Comparison of ENCODE assay signal across 15 cellular contexts in the genomic region with DNA sequence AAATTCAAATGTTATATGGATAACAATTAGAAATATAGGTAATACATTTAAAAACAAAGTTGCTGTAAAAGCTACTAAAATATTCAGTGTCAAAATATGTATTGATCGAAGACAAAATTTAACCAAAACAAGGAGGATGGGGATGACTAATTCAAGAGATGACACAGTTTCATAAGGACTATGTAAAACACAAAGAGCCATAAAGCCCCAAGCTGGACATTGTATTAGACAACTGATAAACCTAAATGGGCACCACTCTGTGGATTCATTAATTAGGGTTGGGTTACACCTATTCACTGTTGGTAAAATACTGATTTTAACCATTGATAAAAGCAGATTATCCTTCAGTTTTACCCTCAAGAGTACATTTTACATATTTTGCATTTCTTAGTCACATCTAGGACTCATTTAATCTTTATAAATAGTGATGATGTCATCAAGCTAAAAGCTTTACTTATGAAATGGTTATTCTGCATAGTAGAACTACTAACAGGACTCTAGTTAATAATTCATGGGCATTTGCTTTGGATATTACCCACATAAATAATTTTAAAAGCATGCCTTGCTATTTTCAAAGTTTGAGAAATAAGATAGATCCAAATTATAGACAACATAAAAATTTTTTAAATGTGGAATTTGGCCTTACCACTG. TPM values are rescaled to one million over a fixed set of nuclear protein-coding genes. Genes with fewer than 3 reads are reported as not detected.
DNase-seq lines count a peak whose midpoint lies in the region; ATAC-seq and TF ChIP-seq lines count a peak whose summit lies in the region.
"Had no signal": no experiment of that assay in that cellular context is flagged by ENCODE, and none has a peak within 500 bp of the region (broad histone marks: within the 10 kb centered on the region; RNA-seq: fewer than 3 reads in every experiment).

No MANE protein-coding gene starts in this region.

- TF ChIP-seq CTCF in smooth muscle cell (IDR thresholded peaks at IDR 0.05; ENCODE audit: borderline replicate concordance, insufficient read depth, poor library complexity, severe bottlenecking): no peak

- H4K20me1 ChIP-seq in smooth muscle cell (ENCODE audit: low read depth): peaks cover 8% of the 10 kb centered on the region

- WGBS in smooth muscle cell (ENCODE audit: low lambda C conversion rate): 42% methylated on average over 1 of the region's 1 CpG

- H3K27me3 Mint-ChIP-seq in activated T-cell treated with anti-CD3 and anti-CD28 coated beads, Interleukin-2, amount 50 U/mL, for 24 hours: no peaks in the 10 kb centered on the region
- H3K27me3 Mint-ChIP-seq: effector memory CD8-positive, alpha-beta T cell; stimulated activated naive B cell treated with anti-CD40 and anti-IgM and Interleukin-4, amounts not matched to agents 10 μg/mL and 1 μg/mL and 100 μg/mL, for 72 hours had no signal

- no peaks in the 10 kb centered on the region for H3F3A ChIP-seq in smooth muscle cell (ENCODE audit: low read depth)

- no peak overlapping the region for H3K4me3 Mint-ChIP-seq in activated T-cell treated with anti-CD3 and anti-CD28 coated beads, Interleukin-2, amount 50 U/mL, for 24 hours
- H3K4me3 Mint-ChIP-seq: effector memory CD8-positive, alpha-beta T cell; stimulated activated naive B cell treated with anti-CD40 and anti-IgM and Interleukin-4, amounts not matched to agents 10 μg/mL and 1 μg/mL and 100 μg/mL, for 72 hours; T-helper 1 cell treated with Interleukin-12 subunit alpha and Interleukin-12 subunit beta and Interleukin-4 antibody, amounts not matched to agents 30 μg/mL and 1 μg/mL, for 36 hours had no signal

- intact Hi-C loops in sciatic nerve (cut with DNase I): no loop called here

- H3K27ac Mint-ChIP-seq in activated T-cell treated with anti-CD3 and anti-CD28 coated beads, Interleukin-2, amount 50 U/mL, for 24 hours: peak overlapping the region; percentile 38
- H3K27ac Mint-ChIP-seq: stimulated activated naive B cell treated with anti-CD40 and anti-IgM and Interleukin-4, amounts not matched to agents 10 μg/mL and 1 μg/mL and 100 μg/mL, for 72 hours; T-helper 1 cell treated with Interleukin-12 subunit alpha and Interleukin-12 subunit beta and Interleukin-4 antibody, amounts not matched to agents 30 μg/mL and 1 μg/mL, for 36 hours had no signal

- peak overlapping the region; percentile 2 for H3K27ac ChIP-seq in smooth muscle cell (ENCODE audit: low read depth)

- H3K4me1 Mint-ChIP-seq in activated T-cell treated with anti-CD3 and anti-CD28 coated beads, Interleukin-2, amount 50 U/mL, for 24 hours (ENCODE audit: low read depth): peaks cover 54% of the 10 kb centered on the region

- H3K27me3 ChIP-seq in adipocyte (replicated peaks; ENCODE audit: control insufficient read depth, insufficient read depth, low read length): no peaks in the 10 kb centered on the region
- no peaks in the 10 kb centered on the region for H3K27me3 ChIP-seq in smooth muscle cell (ENCODE audit: low read depth)

- no peaks in the 10 kb centered on the region for H3K79me2 ChIP-seq in smooth muscle cell (ENCODE audit: low read depth)

- H3K4me3 ChIP-seq in adipocyte (ENCODE audit: low read length): peak overlapping the region; percentile 6
- H3K4me3 ChIP-seq in smooth muscle cell: no peak overlapping the region
- H3K4me3 ChIP-seq: HAP-1 had no signal

- no peak overlapping the region for H2AFZ ChIP-seq in smooth muscle cell (ENCODE audit: low read depth)

- no peak for ATAC-seq in GM18868 (IDR thresholded peaks at IDR 0.05; ENCODE audit: unreplicated experiment)
- no peak for ATAC-seq in sciatic nerve
- ATAC-seq: effector memory CD8-positive, alpha-beta T cell; stimulated activated naive B cell treated with anti-CD40 and anti-IgM and Interleukin-4, amounts not matched to agents 10 μg/mL and 1 μg/mL and 100 μg/mL, for 72 hours had no signal

- H3K9ac ChIP-seq in adipocyte (ENCODE audit: low read length) (peak overlapping the region; percentile 17), smooth muscle cell (ENCODE audit: low read depth) (no peak overlapping the region)

- no peak for DNase-seq in activated T-cell treated with anti-CD3 and anti-CD28 coated beads, Interleukin-2, amount 50 U/mL, for 24 hours
- DNase-seq in activated T-cell treated with anti-CD3 and anti-CD28 coated beads, Interleukin-2, amount 50 U/mL, for 48 hours: no peak
- DNase-seq in HCEC 1CT: peak; percentile 50
- DNase-seq in adipocyte (ENCODE audit: low read depth): no peak
- DNase-seq in smooth muscle cell (lab: John Stamatoyannopoulos, UW; ENCODE audit: unreplicated experiment): no peak
- DNase-seq in sciatic nerve (ENCODE audit: low spot score): no peak
- DNase-seq in NCI-H2029 (lab: John Stamatoyannopoulos, UW): no peak
- DNase-seq: activated CD4-positive, alpha-beta T cell treated with anti-CD3 and anti-CD28 coated beads, Interleukin-2, amount 50 U/mL, for 4 hours; Calu3; effector memory CD8-positive, alpha-beta T cell; NCI-H510A treated with DMSO at 0.1 percent for 48 hours; stimulated activated naive B cell treated with anti-CD40 and anti-IgM and Interleukin-4, amounts not matched to agents 10 μg/mL and 1 μg/mL and 100 μg/mL, for 72 hours had no signal

- H3K4me1 ChIP-seq in adipocyte (ENCODE audit: control insufficient read depth, insufficient read depth, low read length) (peaks cover 31% of the 10 kb centered on the region), smooth muscle cell (ENCODE audit: low read depth) (no peaks in the 10 kb centered on the region)

- H3K36me3 ChIP-seq in adipocyte (ENCODE audit: control insufficient read depth, insufficient read depth, low read length, severe bottlenecking) (peaks cover 91% of the 10 kb centered on the region), smooth muscle cell (ENCODE audit: low read depth) (peaks cover 59% of the 10 kb centered on the region)

- peaks cover 93% of the 10 kb centered on the region for H3K36me3 Mint-ChIP-seq in activated T-cell treated with anti-CD3 and anti-CD28 coated beads, Interleukin-2, amount 50 U/mL, for 24 hours (ENCODE audit: low read depth)

- no peaks in the 10 kb centered on the region for H3K9me3 Mint-ChIP-seq in activated T-cell treated with anti-CD3 and anti-CD28 coated beads, Interleukin-2, amount 50 U/mL, for 24 hours
- H3K9me3 Mint-ChIP-seq: effector memory CD8-positive, alpha-beta T cell; stimulated activated naive B cell treated with anti-CD40 and anti-IgM and Interleukin-4, amounts not matched to agents 10 μg/mL and 1 μg/mL and 100 μg/mL, for 72 hours; T-helper 1 cell treated with Interleukin-12 subunit alpha and Interleukin-12 subunit beta and Interleukin-4 antibody, amounts not matched to agents 30 μg/mL and 1 μg/mL, for 36 hours had no signal

- H3K9me3 ChIP-seq in adipocyte (ENCODE audit: control insufficient read depth, low read length) (no peaks in the 10 kb centered on the region), smooth muscle cell (replicated peaks; ENCODE audit: low read depth) (no peaks in the 10 kb centered on the region)
- H3K9me3 ChIP-seq: HAP-1 had no signal

- H3K4me2 ChIP-seq in smooth muscle cell: no peak overlapping the region

RNA-seq across cellular contexts. Expression of a gene that starts 13.7 kb away (rescaled TPM):
- total RNA-seq in smooth muscle cell (35.7 and 43.9 TPM in 2 replicates), sciatic nerve (33.5 TPM)
- polyA plus RNA-seq in smooth muscle cell: 14.9 and 16.0 TPM in 2 replicates

RNA-seq across cellular contexts. Expression of a gene that starts 58.1 kb away (rescaled TPM):
- total RNA-seq in smooth muscle cell (36.8 and 38.9 TPM in 2 replicates), sciatic nerve (32.5 TPM)
- polyA plus RNA-seq in smooth muscle cell: 19.8 and 25.3 TPM in 2 replicates
